In genomic region chr2:143686585-143687164, GRCh38 we compare ENCODE assay signal across 8 cellular contexts.
DNase-seq lines count a peak whose midpoint lies in the region; ATAC-seq, FAIRE-seq and TF ChIP-seq lines count a peak whose summit lies in the region.

No MANE protein-coding gene starts in this region.

- H3K4me1 ChIP-seq in OCI-LY1 (ENCODE audit: insufficient read depth, low read length, severe bottlenecking), result no peaks in the 10 kb centered on the region
- no peaks in the 10 kb centered on the region for H3K4me1 ChIP-seq in pancreas

- H3K79me2 ChIP-seq in OCI-LY1 (ENCODE audit: insufficient read depth, low read length), result no peaks in the 10 kb centered on the region

- intact Hi-C loops in pancreas (cut with DNase I), result no loop called here

- no peaks in the 10 kb centered on the region; the same call in 1 of the 2 replicates for H3F3A ChIP-seq in OCI-LY1 (ENCODE audit: insufficient read depth, low read length)

- 52 to 63% methylated on average over 5 of the region's 5 CpGs for WGBS in pancreas, 2 donors

- H3K36me3 ChIP-seq in OCI-LY1 (ENCODE audit: insufficient read depth, low read length) (no peaks in the 10 kb centered on the region), pancreas (no peaks in the 10 kb centered on the region)

- TF ChIP-seq CTCF in OCI-LY1 (IDR thresholded peaks at IDR 0.05; ENCODE audit: low read length) (peak; percentile 62), epithelial cell of proximal tubule (conservative IDR thresholded peaks at IDR 0.05; ENCODE audit: low read depth, low read length) (peak; percentile 67), pancreas (IDR thresholded peaks at IDR 0.05) (peak; percentile 30 to 39 (median 38))

- H3K4me2 ChIP-seq in OCI-LY1 (ENCODE audit: low read length), result no peak overlapping the region

- H3K27me3 ChIP-seq in OCI-LY1 (ENCODE audit: insufficient read depth, low read length) (no peaks in the 10 kb centered on the region), pancreas (no peaks in the 10 kb centered on the region)

- ATAC-seq in GM21390 (IDR thresholded peaks at IDR 0.05; ENCODE audit: unreplicated experiment) (peak; percentile 69), pancreas (peak in 3 of 4 donors; percentile 56 to 75 (median 63)), GM21825 (IDR thresholded peaks at IDR 0.05; ENCODE audit: unreplicated experiment) (no peak), HG03108 (IDR thresholded peaks at IDR 0.05; ENCODE audit: unreplicated experiment) (no peak)

- H3K27ac ChIP-seq in OCI-LY1 (ENCODE audit: low read depth, low read length, poor library complexity, severe bottlenecking) (no peak overlapping the region), pancreas (no peak overlapping the region)

- no peak overlapping the region for H3K9ac ChIP-seq in OCI-LY1 (ENCODE audit: low read length)

- no peaks in the 10 kb centered on the region for H3K9me3 ChIP-seq in OCI-LY1 (ENCODE audit: low read length)
- no peaks in the 10 kb centered on the region for H3K9me3 ChIP-seq in pancreas

- no peaks in the 10 kb centered on the region for H3K9me2 ChIP-seq in OCI-LY1 (ENCODE audit: low read depth, low read length)

- no peaks in the 10 kb centered on the region for H4K20me1 ChIP-seq in OCI-LY1 (ENCODE audit: insufficient read depth, low read length)

- H3K4me3 ChIP-seq in OCI-LY1 (ENCODE audit: low read depth, low read length, poor library complexity, severe bottlenecking) (no peak overlapping the region), epithelial cell of proximal tubule (ENCODE audit: low read depth, low read length) (no peak overlapping the region), pancreas (no peak overlapping the region)

- DNase-seq in COR-L47 (lab: John Stamatoyannopoulos, UW) (peak; percentile 19), epithelial cell of proximal tubule (ENCODE audit: low read depth) (peak; percentile 9), pancreas (no peak)
- DNase-seq in activated CD4-positive, alpha-beta T cell treated with anti-CD3 and anti-CD28 coated beads, Interleukin-2, amount 50 U/mL, for 48 hours, result no peak

- FAIRE-seq in pancreas (lab: Jason Lieb, UNC), result no peak

- H2AFZ ChIP-seq in OCI-LY1 (ENCODE audit: low read length), result no peak overlapping the region

Comparison
In these comparisons a context has a peak if more than half of its experiments do, and no peak if none do; other contexts are left out.
1. DNase-seq: peak in COR-L47 (single experiment) and epithelial cell of proximal tubule (single experiment); none in pancreas (0 of 6) and activated CD4-positive, alpha-beta T cell treated with anti-CD3 and anti-CD28 coated beads, Interleukin-2, amount 50 U/mL, for 48 hours (0 of 2).
2. ATAC-seq: peak in GM21390 (single experiment) and pancreas (3 of 4); none in GM21825 (single experiment) and HG03108 (single experiment).
3. Peak in every context shown above with its lines, with median percentiles within 50 percentile points of each other: CTCF ChIP-seq.